In genomic region chr2:239589855-239590254, GRCh38 we compare ENCODE assay signal across 20 cellular contexts.
"Had no signal": no experiment of that assay in that cellular context is flagged by ENCODE, and none has a peak within 500 bp of the region (broad histone marks: within the 10 kb centered on the region; RNA-seq: fewer than 3 reads in every experiment).

No MANE protein-coding gene starts in this region.

- H3K27ac ChIP-seq: transverse colon, uterus had no signal

- H3K9me3 ChIP-seq: transverse colon, uterus had no signal

- H3K4me3 Mint-ChIP-seq: activated B cell treated with CpG ODN at 0.5 μM for 24 hours; activated CD4-positive, alpha-beta memory T cell treated with anti-CD3 and anti-CD28 coated beads for 36 hours; activated T-helper 1 cell treated with anti-CD3 and anti-CD28 coated beads, Interleukin-12 subunit alpha, Interleukin-12 subunit beta, Interleukin-2, Interleukin-4 antibody, amounts not matched to agents 30 ng/mL and 10 ng/mL and 1 ng/mL, durations not matched to agents 14 hours and 24 hours and 36 hours; brain; dendritic cell treated with granulocyte-macrophage colony-stimulating factor and Interleukin-4, amounts not matched to agents 40 ng/mL and 50 ng/mL, for 4 days; nephron progenitor cell; stimulated activated memory B cell treated with anti-CD40 and anti-IgM and Interleukin-4, amounts not matched to agents 10 μg/mL and 1 μg/mL and 100 μg/mL, for 72 hours; T-helper 1 cell treated with Interleukin-12 subunit alpha and Interleukin-12 subunit beta and Interleukin-4 antibody, amounts not matched to agents 30 μg/mL and 1 μg/mL, for 36 hours had no signal

- H3K36me3 ChIP-seq: transverse colon, uterus had no signal

- FAIRE-seq: endometrium had no signal

- H3K4me3 ChIP-seq: transverse colon, uterus had no signal

- H3K27ac Mint-ChIP-seq: activated B cell treated with CpG ODN at 0.5 μM for 24 hours; activated CD4-positive, alpha-beta memory T cell treated with anti-CD3 and anti-CD28 coated beads for 36 hours; activated T-helper 1 cell treated with anti-CD3 and anti-CD28 coated beads, Interleukin-12 subunit alpha, Interleukin-12 subunit beta, Interleukin-2, Interleukin-4 antibody, amounts not matched to agents 30 ng/mL and 10 ng/mL and 1 ng/mL, durations not matched to agents 14 hours and 24 hours and 36 hours; dendritic cell treated with granulocyte-macrophage colony-stimulating factor and Interleukin-4, amounts not matched to agents 40 ng/mL and 50 ng/mL, for 4 days; nephron progenitor cell; stimulated activated memory B cell treated with anti-CD40 and anti-IgM and Interleukin-4, amounts not matched to agents 10 μg/mL and 1 μg/mL and 100 μg/mL, for 72 hours; T-helper 1 cell treated with Interleukin-12 subunit alpha and Interleukin-12 subunit beta and Interleukin-4 antibody, amounts not matched to agents 30 μg/mL and 1 μg/mL, for 36 hours had no signal

- H3K9me3 Mint-ChIP-seq: activated B cell treated with CpG ODN at 0.5 μM for 24 hours; activated CD4-positive, alpha-beta memory T cell treated with anti-CD3 and anti-CD28 coated beads for 36 hours had no signal

- H3K36me3 Mint-ChIP-seq: activated CD4-positive, alpha-beta memory T cell treated with anti-CD3 and anti-CD28 coated beads for 36 hours; activated naive CD4-positive, alpha-beta T cell treated with anti-CD3 and anti-CD28 coated beads, Interleukin-2, amount 50 U/mL, for 72 hours; brain; stimulated activated memory B cell treated with anti-CD40 and anti-IgM and Interleukin-4, amounts not matched to agents 10 μg/mL and 1 μg/mL and 100 μg/mL, for 72 hours had no signal

- ATAC-seq: activated naive CD4-positive, alpha-beta T cell treated with anti-CD3 and anti-CD28 coated beads, Interleukin-2, amount 50 U/mL, for 72 hours; left ventricle myocardium superior; stimulated activated memory B cell treated with anti-CD40 and anti-IgM and Interleukin-4, amounts not matched to agents 10 μg/mL and 1 μg/mL and 100 μg/mL, for 72 hours had no signal

- H3K27me3 Mint-ChIP-seq: activated CD4-positive, alpha-beta memory T cell treated with anti-CD3 and anti-CD28 coated beads for 36 hours had no signal

- DNase-seq: activated B cell treated with CpG ODN at 0.5 μM for 24 hours; activated CD4-positive, alpha-beta memory T cell treated with anti-CD3 and anti-CD28 coated beads for 36 hours; activated CD4-positive, alpha-beta T cell treated with anti-CD3 and anti-CD28 coated beads for 48 hours; activated T-cell treated with anti-CD3 and anti-CD28 coated beads for 4 hours; effector CD4-positive, alpha-beta T cell; left ventricle myocardium superior; mesenchymal stem cell; nephron progenitor cell; nucleus accumbens; stimulated activated CD4-positive, alpha-beta T cell treated with anti-CD3 and anti-CD28 coated beads, Interleukin-2, amount 100 ng/mL, for 24 hours; T1000; transverse colon; uterus had no signal

- H3K4me1 ChIP-seq: transverse colon, uterus had no signal

- H3K4me1 Mint-ChIP-seq: activated B cell treated with CpG ODN at 0.5 μM for 24 hours; stimulated activated memory B cell treated with anti-CD40 and anti-IgM and Interleukin-4, amounts not matched to agents 10 μg/mL and 1 μg/mL and 100 μg/mL, for 72 hours had no signal

- H3K27me3 ChIP-seq: uterus had no signal
